Comparison of ENCODE assay signal across 1 cellular context in the genomic region with DNA sequence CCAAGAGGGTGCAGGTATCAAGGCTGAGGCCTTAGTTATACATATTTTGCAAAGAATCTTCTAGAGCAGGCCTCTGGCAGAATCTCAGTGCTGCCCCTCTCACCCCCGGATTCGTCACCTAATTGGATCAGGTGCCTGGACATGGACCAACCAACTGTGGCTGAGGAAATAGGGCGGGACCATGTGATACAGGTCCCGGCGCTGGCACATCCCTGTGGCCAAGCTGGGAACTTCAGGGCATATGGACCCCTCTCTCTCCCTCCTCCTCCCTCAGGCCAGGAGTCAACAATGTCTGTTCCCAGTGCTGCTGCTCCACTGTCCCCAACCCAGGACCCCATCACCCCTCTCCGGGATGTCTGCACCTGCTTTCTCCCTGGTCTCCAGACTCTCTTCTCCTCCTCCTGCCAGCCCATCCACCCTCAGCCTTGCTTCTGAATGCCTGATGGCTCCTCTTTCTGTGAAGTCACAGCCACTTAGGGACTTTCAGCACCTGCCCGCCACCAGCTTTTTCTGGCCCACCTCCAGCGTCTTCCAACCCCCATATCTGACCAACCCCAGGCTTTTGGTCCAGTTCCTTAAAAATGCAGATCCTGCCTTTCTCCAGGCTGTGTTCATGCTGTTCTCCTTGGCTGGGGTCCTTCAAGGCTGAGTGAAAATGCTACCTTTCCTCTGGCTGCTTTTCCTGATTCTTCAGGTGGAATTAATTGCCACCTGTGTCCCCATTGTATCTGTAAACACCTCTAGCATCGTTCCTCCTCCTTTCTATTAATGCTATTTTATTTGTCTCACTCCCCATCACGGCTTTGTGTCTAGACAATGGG.
A peak's percentile ranks its signal among the peaks of the same experiment; 100 is the strongest.
TF ChIP-seq lines count a peak whose summit lies in the region.

No MANE protein-coding gene starts in this region.

TF ChIP-seq in K562, 482 proteins besides CTCF, POLR2A, EP300 and RAD21:
- TF ChIP-seq, protein P1, sequence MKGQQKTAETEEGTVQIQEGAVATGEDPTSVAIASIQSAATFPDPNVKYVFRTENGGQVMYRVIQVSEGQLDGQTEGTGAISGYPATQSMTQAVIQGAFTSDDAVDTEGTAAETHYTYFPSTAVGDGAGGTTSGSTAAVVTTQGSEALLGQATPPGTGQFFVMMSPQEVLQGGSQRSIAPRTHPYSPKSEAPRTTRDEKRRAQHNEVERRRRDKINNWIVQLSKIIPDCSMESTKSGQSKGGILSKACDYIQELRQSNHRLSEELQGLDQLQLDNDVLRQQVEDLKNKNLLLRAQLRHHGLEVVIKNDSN (CRISPR knock-in tag; IDR thresholded peaks at IDR 0.05): peak; percentile 70
- TF ChIP-seq COPS2 (conservative IDR thresholded peaks at IDR 0.05) (no peak), NFYB (IDR thresholded peaks at IDR 0.05; ENCODE audit: extremely low read depth, insufficient read length) (peak; percentile 33), MCM2 (IDR thresholded peaks at IDR 0.05; ENCODE audit: low read depth) (no peak), L3MBTL2 (IDR thresholded peaks at IDR 0.05) (0 out of 2 replicates have a peak, but pooled peaks have one; percentile 16), RCOR1 (IDR thresholded peaks at IDR 0.05; ENCODE audit: borderline replicate concordance in 1 of 2, low read depth in 2 of 2, low read length in 2 of 2) (0 out of 4 replicates have a peak, but pooled peaks of 1 of the 2 experiments have one; percentile 24), ZNF707 (CRISPR knock-in tag; conservative IDR thresholded peaks at IDR 0.05) (no peak), RAD51 (IDR thresholded peaks at IDR 0.05; ENCODE audit: borderline replicate concordance, low read depth) (peak; percentile 63; the same call in 1 of the 2 replicates), CREM (IDR thresholded peaks at IDR 0.05; ENCODE audit: low read depth) (peak; percentile 3; the same call in 1 of the 2 replicates), SMC3 (conservative IDR thresholded peaks at IDR 0.05; ENCODE audit: insufficient read depth, low read depth, low read length) (0 out of 2 replicates have a peak, but pooled peaks have one; percentile 31)
- TF ChIP-seq, protein P2, sequence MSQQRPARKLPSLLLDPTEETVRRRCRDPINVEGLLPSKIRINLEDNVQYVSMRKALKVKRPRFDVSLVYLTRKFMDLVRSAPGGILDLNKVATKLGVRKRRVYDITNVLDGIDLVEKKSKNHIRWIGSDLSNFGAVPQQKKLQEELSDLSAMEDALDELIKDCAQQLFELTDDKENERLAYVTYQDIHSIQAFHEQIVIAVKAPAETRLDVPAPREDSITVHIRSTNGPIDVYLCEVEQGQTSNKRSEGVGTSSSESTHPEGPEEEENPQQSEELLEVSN (IDR thresholded peaks at IDR 0.05; ENCODE audit: borderline replicate concordance in 1 of 2, extremely low read depth in 1 of 2, insufficient read depth in 1 of 2, insufficient read length in 1 of 2, low read depth in 1 of 2, low read length in 1 of 2, poor library complexity in 1 of 2, severe bottlenecking in 1 of 2): peak in 1 of 2 experiments; percentile 45
- TF ChIP-seq, protein P3, sequence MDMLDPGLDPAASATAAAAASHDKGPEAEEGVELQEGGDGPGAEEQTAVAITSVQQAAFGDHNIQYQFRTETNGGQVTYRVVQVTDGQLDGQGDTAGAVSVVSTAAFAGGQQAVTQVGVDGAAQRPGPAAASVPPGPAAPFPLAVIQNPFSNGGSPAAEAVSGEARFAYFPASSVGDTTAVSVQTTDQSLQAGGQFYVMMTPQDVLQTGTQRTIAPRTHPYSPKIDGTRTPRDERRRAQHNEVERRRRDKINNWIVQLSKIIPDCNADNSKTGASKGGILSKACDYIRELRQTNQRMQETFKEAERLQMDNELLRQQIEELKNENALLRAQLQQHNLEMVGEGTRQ (CRISPR knock-in tag; IDR thresholded peaks at IDR 0.05): peak; percentile 62
- TF ChIP-seq, protein P4, sequence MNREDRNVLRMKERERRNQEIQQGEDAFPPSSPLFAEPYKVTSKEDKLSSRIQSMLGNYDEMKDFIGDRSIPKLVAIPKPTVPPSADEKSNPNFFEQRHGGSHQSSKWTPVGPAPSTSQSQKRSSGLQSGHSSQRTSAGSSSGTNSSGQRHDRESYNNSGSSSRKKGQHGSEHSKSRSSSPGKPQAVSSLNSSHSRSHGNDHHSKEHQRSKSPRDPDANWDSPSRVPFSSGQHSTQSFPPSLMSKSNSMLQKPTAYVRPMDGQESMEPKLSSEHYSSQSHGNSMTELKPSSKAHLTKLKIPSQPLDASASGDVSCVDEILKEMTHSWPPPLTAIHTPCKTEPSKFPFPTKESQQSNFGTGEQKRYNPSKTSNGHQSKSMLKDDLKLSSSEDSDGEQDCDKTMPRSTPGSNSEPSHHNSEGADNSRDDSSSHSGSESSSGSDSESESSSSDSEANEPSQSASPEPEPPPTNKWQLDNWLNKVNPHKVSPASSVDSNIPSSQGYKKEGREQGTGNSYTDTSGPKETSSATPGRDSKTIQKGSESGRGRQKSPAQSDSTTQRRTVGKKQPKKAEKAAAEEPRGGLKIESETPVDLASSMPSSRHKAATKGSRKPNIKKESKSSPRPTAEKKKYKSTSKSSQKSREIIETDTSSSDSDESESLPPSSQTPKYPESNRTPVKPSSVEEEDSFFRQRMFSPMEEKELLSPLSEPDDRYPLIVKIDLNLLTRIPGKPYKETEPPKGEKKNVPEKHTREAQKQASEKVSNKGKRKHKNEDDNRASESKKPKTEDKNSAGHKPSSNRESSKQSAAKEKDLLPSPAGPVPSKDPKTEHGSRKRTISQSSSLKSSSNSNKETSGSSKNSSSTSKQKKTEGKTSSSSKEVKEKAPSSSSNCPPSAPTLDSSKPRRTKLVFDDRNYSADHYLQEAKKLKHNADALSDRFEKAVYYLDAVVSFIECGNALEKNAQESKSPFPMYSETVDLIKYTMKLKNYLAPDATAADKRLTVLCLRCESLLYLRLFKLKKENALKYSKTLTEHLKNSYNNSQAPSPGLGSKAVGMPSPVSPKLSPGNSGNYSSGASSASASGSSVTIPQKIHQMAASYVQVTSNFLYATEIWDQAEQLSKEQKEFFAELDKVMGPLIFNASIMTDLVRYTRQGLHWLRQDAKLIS (CRISPR knock-in tag; IDR thresholded peaks at IDR 0.05): no peak
- TF ChIP-seq, protein P5, sequence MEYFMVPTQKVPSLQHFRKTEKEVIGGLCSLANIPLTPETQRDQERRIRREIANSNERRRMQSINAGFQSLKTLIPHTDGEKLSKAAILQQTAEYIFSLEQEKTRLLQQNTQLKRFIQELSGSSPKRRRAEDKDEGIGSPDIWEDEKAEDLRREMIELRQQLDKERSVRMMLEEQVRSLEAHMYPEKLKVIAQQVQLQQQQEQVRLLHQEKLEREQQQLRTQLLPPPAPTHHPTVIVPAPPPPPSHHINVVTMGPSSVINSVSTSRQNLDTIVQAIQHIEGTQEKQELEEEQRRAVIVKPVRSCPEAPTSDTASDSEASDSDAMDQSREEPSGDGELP (CRISPR knock-in tag; IDR thresholded peaks at IDR 0.05; ENCODE audit: borderline replicate concordance): peak; percentile 49; the same call in 1 of the 2 replicates
